In the genomic region with DNA sequence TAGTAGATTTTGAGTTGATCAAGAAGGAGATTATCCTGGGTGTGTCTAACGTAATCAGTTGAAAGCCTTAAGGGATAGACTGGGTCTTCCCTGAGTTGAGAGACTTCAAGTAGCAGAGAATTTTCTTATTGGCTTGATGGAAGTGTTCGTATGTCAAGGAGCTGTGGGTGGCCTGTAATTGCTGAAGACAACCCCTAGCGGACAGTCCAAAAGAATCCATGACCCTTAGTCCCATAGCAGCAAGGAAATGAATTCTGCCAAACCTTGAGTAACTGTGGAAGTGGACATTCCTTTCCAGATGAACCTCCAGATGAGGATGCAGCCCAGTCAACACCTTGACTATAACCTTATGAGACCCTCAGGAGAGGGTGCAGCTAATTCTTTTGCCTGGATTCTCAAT, we compare ENCODE assay signal across 15 cellular contexts.
"Had no signal": no experiment of that assay in that cellular context is flagged by ENCODE, and none has a peak within 500 bp of the region (broad histone marks: within the 10 kb centered on the region; RNA-seq: fewer than 3 reads in every experiment).

No MANE protein-coding gene starts in this region.

- ATAC-seq: naive thymus-derived CD4-positive, alpha-beta T cell; stimulated activated naive B cell treated with anti-CD40 and anti-IgM and Interleukin-4, amounts not matched to agents 10 μg/mL and 1 μg/mL and 100 μg/mL, for 72 hours; stimulated activated naive CD8-positive, alpha-beta T cell treated with anti-CD3 and anti-CD28 coated beads, Interleukin-15, amount 100 ng/mL, for 72 hours had no signal

- DNase-seq: dermis blood vessel endothelial cell; foreskin melanocyte; head of caudate nucleus; hippocampal formation; kidney glomerular epithelial cell; naive thymus-derived CD4-positive, alpha-beta T cell; nephron progenitor cell; sigmoid colon; stimulated activated CD4-positive, alpha-beta T cell treated with anti-CD3 and anti-CD28 coated beads, Interleukin-2, amount 100 ng/mL, for 24 hours; stimulated activated CD4-positive, alpha-beta T cell treated with anti-CD3 and anti-CD28 coated beads, Interleukin-4, amount 100 ng/mL, for 4 hours; stimulated activated naive B cell treated with anti-CD40 and anti-IgM and Interleukin-4, amounts not matched to agents 10 μg/mL and 1 μg/mL and 100 μg/mL, for 72 hours; stimulated activated naive CD8-positive, alpha-beta T cell treated with anti-CD3 and anti-CD28 coated beads, Interleukin-15, amount 100 ng/mL, for 72 hours; testis had no signal

- H3K4me3 Mint-ChIP-seq: naive thymus-derived CD4-positive, alpha-beta T cell; nephron progenitor cell; stimulated activated naive B cell treated with anti-CD40 and anti-IgM and Interleukin-4, amounts not matched to agents 10 μg/mL and 1 μg/mL and 100 μg/mL, for 72 hours; stimulated activated naive CD8-positive, alpha-beta T cell treated with anti-CD3 and anti-CD28 coated beads, Interleukin-15, amount 100 ng/mL, for 72 hours had no signal

- H3K27me3 Mint-ChIP-seq: naive thymus-derived CD4-positive, alpha-beta T cell; stimulated activated naive B cell treated with anti-CD40 and anti-IgM and Interleukin-4, amounts not matched to agents 10 μg/mL and 1 μg/mL and 100 μg/mL, for 72 hours; stimulated activated naive CD8-positive, alpha-beta T cell treated with anti-CD3 and anti-CD28 coated beads, Interleukin-15, amount 100 ng/mL, for 72 hours had no signal

- H3K9me3 Mint-ChIP-seq: nephron progenitor cell; stimulated activated naive CD8-positive, alpha-beta T cell treated with anti-CD3 and anti-CD28 coated beads, Interleukin-15, amount 100 ng/mL, for 72 hours had no signal

- H3K4me1 Mint-ChIP-seq: naive thymus-derived CD4-positive, alpha-beta T cell; stimulated activated naive B cell treated with anti-CD40 and anti-IgM and Interleukin-4, amounts not matched to agents 10 μg/mL and 1 μg/mL and 100 μg/mL, for 72 hours; stimulated activated naive CD8-positive, alpha-beta T cell treated with anti-CD3 and anti-CD28 coated beads, Interleukin-15, amount 100 ng/mL, for 72 hours had no signal

- H3K4me3 ChIP-seq: sigmoid colon, skin epidermis, testis, tibial nerve had no signal

- H3K27ac Mint-ChIP-seq: naive thymus-derived CD4-positive, alpha-beta T cell; nephron progenitor cell; stimulated activated naive B cell treated with anti-CD40 and anti-IgM and Interleukin-4, amounts not matched to agents 10 μg/mL and 1 μg/mL and 100 μg/mL, for 72 hours; stimulated activated naive CD8-positive, alpha-beta T cell treated with anti-CD3 and anti-CD28 coated beads, Interleukin-15, amount 100 ng/mL, for 72 hours had no signal

- H3K36me3 Mint-ChIP-seq: naive thymus-derived CD4-positive, alpha-beta T cell; stimulated activated naive B cell treated with anti-CD40 and anti-IgM and Interleukin-4, amounts not matched to agents 10 μg/mL and 1 μg/mL and 100 μg/mL, for 72 hours had no signal
